Comparison of ENCODE assay signal across 19 cellular contexts in genomic region chr2:42562474-42563144, GRCh38. TPM values are rescaled to one million over a fixed set of nuclear protein-coding genes. Genes with fewer than 3 reads are reported as not detected.
A peak's percentile ranks its signal among the peaks of the same experiment; 100 is the strongest.
DNase-seq lines count a peak whose midpoint lies in the region; TF ChIP-seq lines count a peak whose summit lies in the region.
"Had no signal": no experiment of that assay in that cellular context is flagged by ENCODE, and none has a peak within 500 bp of the region (broad histone marks: within the 10 kb centered on the region; RNA-seq: fewer than 3 reads in every experiment).

No MANE protein-coding gene starts in this region.

- DNase-seq in COLO668 (lab: John Stamatoyannopoulos, UW; ENCODE audit: unreplicated experiment), result peak; percentile 64
- DNase-seq in LNCaP clone FGC (ENCODE audit: low read depth), result peak; percentile 67
- DNase-seq in endodermal cell, result no peak
- no peak for DNase-seq in nephron progenitor cell
- no peak for DNase-seq in effector CD4-positive, alpha-beta T cell
- DNase-seq in stimulated activated CD4-positive, alpha-beta T cell treated with anti-CD3 and anti-CD28 coated beads, Interleukin-15, amount 100 ng/mL, for 24 hours, result no peak
- DNase-seq in T-helper 9 cell, result no peak
- DNase-seq: activated naive CD4-positive, alpha-beta T cell; DMS153; foreskin fibroblast; HFFc6; Kasumi-1; NCI-H2029 treated with DMSO at 0.1 percent for 48 hours; NK-92 treated with Interleukin-12 subunit alpha and Interleukin-12 subunit beta, amount 100 ng/mL, for 24 hours; nucleus accumbens; spleen had no signal

- H3K4me1 ChIP-seq in endodermal cell (ENCODE audit: control insufficient read depth, insufficient read depth, low read length) (no peaks in the 10 kb centered on the region), mucosa of rectum (ENCODE audit: control insufficient read depth in 2 of 2, insufficient read depth in 2 of 2, low read length in 2 of 2) (peaks cover 12 to 23% of the 10 kb centered on the region in 2 donors)

- H3K27me3 ChIP-seq in endodermal cell (ENCODE audit: control insufficient read depth, insufficient read depth, low read length, poor library complexity, severe bottlenecking) (no peaks in the 10 kb centered on the region), mucosa of rectum (ENCODE audit: control insufficient read depth in 2 of 2, insufficient read depth in 2 of 2, low read length in 2 of 2) (no peaks in the 10 kb centered on the region)
- H3K27me3 ChIP-seq: spleen had no signal

- H3K27ac ChIP-seq in endodermal cell (ENCODE audit: low read depth, low read length) (no peak overlapping the region), mucosa of rectum (ENCODE audit: low read depth in 2 of 2, low read length in 2 of 2) (peak overlapping the region; percentile 70 to 73)
- H3K27ac ChIP-seq: spleen had no signal

- peak overlapping the region; percentile 53 for H3K27ac Mint-ChIP-seq in endodermal cell
- H3K27ac Mint-ChIP-seq in nephron progenitor cell, result no peak overlapping the region
- H3K27ac Mint-ChIP-seq: brain, HFFc6 had no signal

- H3K36me3 ChIP-seq in endodermal cell (ENCODE audit: control insufficient read depth, insufficient read depth, low read length) (no peaks in the 10 kb centered on the region), mucosa of rectum (ENCODE audit: control insufficient read depth in 2 of 2, insufficient read depth in 2 of 2, low read length in 2 of 2) (no peaks in the 10 kb centered on the region)
- H3K36me3 ChIP-seq: spleen had no signal

- H3K9me3 ChIP-seq in endodermal cell (ENCODE audit: control insufficient read depth, low read length) (no peaks in the 10 kb centered on the region), mucosa of rectum (ENCODE audit: control insufficient read depth in 2 of 2, low read length in 2 of 2) (no peaks in the 10 kb centered on the region)
- H3K9me3 ChIP-seq: spleen had no signal

- no peaks in the 10 kb centered on the region for H3K9me3 Mint-ChIP-seq in endodermal cell
- peaks cover 5% of the 10 kb centered on the region for H3K9me3 Mint-ChIP-seq in nephron progenitor cell
- H3K9me3 Mint-ChIP-seq: brain, HFFc6 had no signal

- no peaks in the 10 kb centered on the region for H3K36me3 Mint-ChIP-seq in endodermal cell (ENCODE audit: low read depth)
- no peaks in the 10 kb centered on the region for H3K36me3 Mint-ChIP-seq in nephron progenitor cell (ENCODE audit: low read depth)
- H3K36me3 Mint-ChIP-seq: brain had no signal

- TF ChIP-seq CTCF in LNCaP clone FGC (IDR thresholded peaks at IDR 0.05; ENCODE audit: control insufficient read depth, extremely low read depth, insufficient read depth), result no peak
- TF ChIP-seq CTCF in endodermal cell (conservative IDR thresholded peaks at IDR 0.05), result no peak
- TF ChIP-seq CTCF in nephron progenitor cell (IDR thresholded peaks at IDR 0.05), result no peak

- no peak overlapping the region for H3K4me3 ChIP-seq in LNCaP clone FGC (ENCODE audit: low read depth, low read length)
- H3K4me3 ChIP-seq in endodermal cell (ENCODE audit: low read length), result no peak overlapping the region
- H3K4me3 ChIP-seq in mucosa of rectum (ENCODE audit: low read length in 2 of 2), result peak overlapping the region; percentile 7 to 26
- H3K4me3 ChIP-seq: spleen had no signal

- H3K4me1 Mint-ChIP-seq in endodermal cell, result peaks cover 30% of the 10 kb centered on the region
- peaks cover 50% of the 10 kb centered on the region for H3K4me1 Mint-ChIP-seq in nephron progenitor cell

- 76 to 91% methylated on average over 2 to 4 of the region's 4 CpGs for WGBS in endodermal cell (ENCODE audit: insufficient coverage in 1 of 2, insufficient read length in 1 of 2), 2 experiments

- no peak overlapping the region for H3K9ac ChIP-seq in endodermal cell (ENCODE audit: extremely low read depth, low read length, poor library complexity, severe bottlenecking)
- H3K9ac ChIP-seq in mucosa of rectum (ENCODE audit: low read depth in 1 of 2, low read length in 2 of 2), result peak overlapping the region in 1 of 2 donors; percentile 7

- H3K4me3 Mint-ChIP-seq in endodermal cell (no peak overlapping the region), nephron progenitor cell (no peak overlapping the region)
- H3K4me3 Mint-ChIP-seq: HFFc6, memory B cell had no signal

- H3K27me3 Mint-ChIP-seq in endodermal cell (ENCODE audit: insufficient read depth), result no peaks in the 10 kb centered on the region
- H3K27me3 Mint-ChIP-seq in nephron progenitor cell (ENCODE audit: low read depth, poor library complexity), result peaks cover 6% of the 10 kb centered on the region
- H3K27me3 Mint-ChIP-seq: memory B cell had no signal

RNA-seq across cellular contexts. Expression of gene MTA3, which starts 5.8 kb away (rescaled TPM):
- 100 to 1,000 TPM; 138 to 154 TPM for total RNA-seq in endodermal cell
- polyA plus RNA-seq in endodermal cell (2013, experiment 1 of 2), result 77.1 TPM
- polyA plus RNA-seq in endodermal cell (2013, experiment 2 of 2), result 69.4 TPM

Comparison
In these comparisons a context has a peak if more than half of its experiments do, and no peak if none do; other contexts are left out.
1. DNase-seq: peak in COLO668 (single experiment) and LNCaP clone FGC (single experiment); none in endodermal cell (single experiment), nephron progenitor cell (single experiment), effector CD4-positive, alpha-beta T cell (single experiment), stimulated activated CD4-positive, alpha-beta T cell treated with anti-CD3 and anti-CD28 coated beads, Interleukin-15, amount 100 ng/mL, for 24 hours (single experiment) and T-helper 9 cell (single experiment).
2. H3K4me3 ChIP-seq: peak in mucosa of rectum (2 of 2); none in LNCaP clone FGC (single experiment) and endodermal cell (single experiment).